Comparison of ENCODE assay signal across 8 cellular contexts in the genomic region with DNA sequence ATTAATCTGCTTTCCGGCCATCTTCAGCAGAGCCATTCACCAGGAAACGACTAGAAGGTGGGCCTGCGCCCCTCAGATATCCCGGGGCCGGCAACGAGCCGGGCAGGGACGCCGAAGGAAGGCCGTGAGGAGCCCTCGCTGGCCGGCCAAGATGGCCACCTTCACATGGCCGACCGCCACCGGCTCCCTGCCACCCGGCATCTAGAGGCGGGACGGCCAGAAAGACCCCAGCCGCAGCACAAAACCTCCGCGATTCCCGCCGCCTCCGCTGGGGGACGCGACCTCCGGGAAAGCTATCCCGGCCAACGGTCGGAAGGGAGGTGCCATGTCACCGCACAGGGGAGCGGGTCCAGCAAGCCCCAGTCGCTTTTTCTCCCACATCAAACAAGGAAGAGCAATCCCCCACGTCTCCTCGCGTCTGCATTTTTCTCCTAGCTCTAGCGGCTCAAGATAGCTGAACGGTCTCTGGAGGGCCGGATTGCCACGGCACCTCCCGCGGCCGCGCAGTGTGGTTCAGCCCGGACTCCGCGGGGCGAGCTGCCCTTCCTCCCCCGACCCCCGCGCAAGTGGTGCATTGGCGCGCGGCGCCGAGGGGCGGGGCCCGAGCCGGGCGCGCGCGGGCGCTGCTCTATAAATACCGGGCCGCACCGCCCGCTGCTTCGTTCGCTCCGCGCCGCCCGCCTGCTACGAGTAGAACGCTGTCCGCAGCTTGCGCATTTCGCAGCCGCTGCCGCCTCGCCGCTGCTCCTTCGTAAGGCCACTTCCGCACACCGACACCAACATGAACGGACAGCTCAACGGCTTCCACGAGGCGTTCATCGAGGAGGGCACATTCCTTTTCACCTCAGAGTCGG. TPM values are rescaled to one million over a fixed set of nuclear protein-coding genes. Genes with fewer than 3 reads are reported as not detected.
DNase-seq lines count a peak whose midpoint lies in the region; ATAC-seq and TF ChIP-seq lines count a peak whose summit lies in the region.

A gene (plus strand): TSS at position 662 of the 854 bp plus-strand sequence. CDS start 120 bp downstream, at position 782.

- intact Hi-C loops in posterior cingulate gyrus (cut with DNase I), result loop anchor here (2.0 kb wide), 1 partner anchor 102 kb away; no protein-coding TSS in a partner anchor

- peak within 1 kb of the TSS; percentile 99 for H3K27ac Mint-ChIP-seq in activated naive CD8-positive, alpha-beta T cell treated with anti-CD3 and anti-CD28 coated beads, Interleukin-2, amount 50 U/mL, for 24 hours

- TF ChIP-seq CTCF in GM12874 (IDR thresholded peaks at IDR 0.05; ENCODE audit: insufficient read depth, low read depth, low read length) (peak; percentile 88), cardiac muscle cell (IDR thresholded peaks at IDR 0.05; ENCODE audit: low read depth, low read length) (peak; percentile 75), upper lobe of left lung (IDR thresholded peaks at IDR 0.05) (peak; percentile 58 to 93 (median 88))

- peaks cover 48% of the 10 kb centered on the region for H3K4me1 Mint-ChIP-seq in activated naive CD8-positive, alpha-beta T cell treated with anti-CD3 and anti-CD28 coated beads, Interleukin-2, amount 50 U/mL, for 24 hours

- peaks cover 48% of the 10 kb centered on the region for H3K36me3 Mint-ChIP-seq in activated naive CD8-positive, alpha-beta T cell treated with anti-CD3 and anti-CD28 coated beads, Interleukin-2, amount 50 U/mL, for 24 hours (ENCODE audit: low read depth)

- WGBS in upper lobe of left lung, 2 donors, result 1% methylated on average over 14 to 71 of the region's 92 CpGs

- peak; percentile 90 to 96 (median 92) for DNase-seq in NCI-H1417 (lab: John Stamatoyannopoulos, UW)
- DNase-seq in SW 1271 (lab: John Stamatoyannopoulos, UW), result peak; percentile 72 to 91
- DNase-seq in activated naive CD8-positive, alpha-beta T cell treated with anti-CD3 and anti-CD28 coated beads, Interleukin-2, amount 50 U/mL, for 24 hours, result peak; percentile 94
- peak; percentile 94 to 96 for DNase-seq in cardiac muscle cell (ENCODE audit: low read depth in 1 of 2, low spot score in 1 of 2)
- DNase-seq in posterior cingulate gyrus, result peak; percentile 88 to 99 (median 92)
- DNase-seq in upper lobe of left lung, result peak; percentile 92 to 99

- peaks cover 32% of the 10 kb centered on the region for H3K36me3 ChIP-seq in cardiac muscle cell
- H3K36me3 ChIP-seq in upper lobe of left lung, result peaks cover 18 to 28% (median 26%) of the 10 kb centered on the region in 4 donors

- peak; percentile 70 for ATAC-seq in HG02763 (IDR thresholded peaks at IDR 0.05; ENCODE audit: unreplicated experiment)
- ATAC-seq in activated naive CD8-positive, alpha-beta T cell treated with anti-CD3 and anti-CD28 coated beads, Interleukin-2, amount 50 U/mL, for 24 hours, result peak; percentile 80
- peak; percentile 95 to 96 for ATAC-seq in upper lobe of left lung (ENCODE audit: low FRiP score in 2 of 2)

- no peaks in the 10 kb centered on the region for H3K27me3 Mint-ChIP-seq in activated naive CD8-positive, alpha-beta T cell treated with anti-CD3 and anti-CD28 coated beads, Interleukin-2, amount 50 U/mL, for 24 hours

- H3K27me3 ChIP-seq in cardiac muscle cell, result no peaks in the 10 kb centered on the region
- no peaks in the 10 kb centered on the region for H3K27me3 ChIP-seq in upper lobe of left lung

- peak; percentile 92 to 100 (median 99) for TF ChIP-seq POLR2A in upper lobe of left lung (IDR thresholded peaks at IDR 0.05)

- peaks cover 29% of the 10 kb centered on the region for H3K4me1 ChIP-seq in cardiac muscle cell (ENCODE audit: low read depth)
- H3K4me1 ChIP-seq in upper lobe of left lung, result peaks cover 36 to 47% (median 42%) of the 10 kb centered on the region in 4 donors

- H3K4me3 ChIP-seq in cardiac muscle cell (peak within 1 kb of the TSS; percentile 98), upper lobe of left lung (peak within 1 kb of the TSS; percentile 85 to 97 (median 92))

- H3K9me3 ChIP-seq in cardiac muscle cell (ENCODE audit: low read depth) (no peaks in the 10 kb centered on the region), upper lobe of left lung (no peaks in the 10 kb centered on the region)

- no peaks in the 10 kb centered on the region for H3K9me3 Mint-ChIP-seq in activated naive CD8-positive, alpha-beta T cell treated with anti-CD3 and anti-CD28 coated beads, Interleukin-2, amount 50 U/mL, for 24 hours

- H3K4me3 Mint-ChIP-seq in activated naive CD8-positive, alpha-beta T cell treated with anti-CD3 and anti-CD28 coated beads, Interleukin-2, amount 50 U/mL, for 24 hours, result peak within 1 kb of the TSS; percentile 95

- H3K27ac ChIP-seq in cardiac muscle cell, result peak within 1 kb of the TSS; percentile 100
- H3K27ac ChIP-seq in upper lobe of left lung, result peak within 1 kb of the TSS; percentile 95 to 99 (median 96)

- peak in 1 of 4 donors; percentile 81 for TF ChIP-seq EP300 in upper lobe of left lung (IDR thresholded peaks at IDR 0.05)

RNA-seq across cellular contexts. Expression of the gene that starts here (rescaled TPM):
- total RNA-seq in cardiac muscle cell (116 and 225 TPM in 2 replicates), upper lobe of left lung (100 to 1,000 TPM; 108 to 219 (median 168) TPM)
- polyA plus RNA-seq in cardiac muscle cell, result 405 and 489 TPM in 2 replicates

Comparison
In these comparisons a context has a peak if more than half of its experiments do, and no peak if none do; other contexts are left out.
1. Peak in every context shown above with its lines: DNase-seq, ATAC-seq, H3K4me3 ChIP-seq and H3K27ac ChIP-seq.